In the genomic region with DNA sequence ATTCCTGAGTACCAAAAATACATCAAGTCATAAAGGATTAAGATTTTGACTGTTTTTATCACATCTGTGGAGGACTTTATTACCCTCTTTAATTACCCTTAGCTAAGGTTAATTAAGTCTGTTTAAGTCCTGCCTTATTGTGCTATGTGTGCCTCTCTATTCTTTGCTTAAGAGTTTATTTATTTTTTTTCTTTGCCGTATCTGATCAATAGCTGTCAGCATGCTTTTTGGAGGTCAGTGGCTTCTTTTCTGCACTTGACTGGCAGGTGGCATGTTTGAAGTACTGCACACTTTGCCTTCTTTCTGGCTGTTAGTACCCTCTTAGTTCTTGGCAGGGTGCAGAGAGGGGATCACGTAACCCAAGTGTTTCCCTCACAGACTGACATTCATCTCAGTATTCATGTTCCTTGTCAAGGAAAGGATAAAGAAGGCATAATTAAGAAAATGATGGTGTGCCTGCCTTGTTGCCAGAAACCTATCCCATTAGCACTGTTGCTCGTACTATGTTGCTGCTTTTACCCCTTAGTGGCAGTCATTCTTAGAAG, we compare ENCODE assay signal across 21 cellular contexts.
DNase-seq lines count a peak whose midpoint lies in the region; TF ChIP-seq lines count a peak whose summit lies in the region.
"Had no signal": no experiment of that assay in that cellular context is flagged by ENCODE, and none has a peak within 500 bp of the region (broad histone marks: within the 10 kb centered on the region; RNA-seq: fewer than 3 reads in every experiment).

No MANE protein-coding gene starts in this region.

- DNase-seq in NCI-H510A treated with DMSO at 0.1 percent for 48 hours (lab: John Stamatoyannopoulos, UW) (peak; percentile 40), NCI-H510A (lab: John Stamatoyannopoulos, UW) (no peak), NCI-H1436 treated with DMSO at 0.1 percent for 48 hours (lab: John Stamatoyannopoulos, UW) (peak; percentile 58), NCI-H446 (lab: John Stamatoyannopoulos, UW) (peak; percentile 19 to 79), sigmoid colon (no peak), transverse colon (no peak), epidermal melanocyte (ENCODE audit: insufficient read length, low spot score) (no peak)
- DNase-seq: activated CD4-positive, alpha-beta T cell treated with anti-CD3 and anti-CD28 coated beads, Interleukin-2, amount 50 U/mL, for 1 hour; activated naive CD4-positive, alpha-beta T cell treated with anti-CD3 and anti-CD28 coated beads for 36 hours; activated T-cell treated with anti-CD3 and anti-CD28 coated beads for 4 hours; CD4-positive, CD25-positive, alpha-beta regulatory T cell; cortex of kidney; IMR-90; mucosa of descending colon; occipital lobe; RPMI8226; stimulated activated CD4-positive, alpha-beta T cell treated with anti-CD3 and anti-CD28 coated beads, Interleukin-1b, Interleukin-23, amount 100 ng/mL, for 48 hours had no signal

- peak; percentile 26 for TF ChIP-seq RAD21 in neural cell (conservative IDR thresholded peaks at IDR 0.05)

- no peak for TF ChIP-seq POLR2A in sigmoid colon (IDR thresholded peaks at IDR 0.05)
- TF ChIP-seq POLR2A in transverse colon (IDR thresholded peaks at IDR 0.05), result no peak

- no peaks in the 10 kb centered on the region for H3K79me2 ChIP-seq in neural cell (replicated peaks; ENCODE audit: insufficient read depth, low read length)

- H3K36me3 ChIP-seq in neural cell (ENCODE audit: insufficient read depth, low read length) (no peaks in the 10 kb centered on the region), sigmoid colon (peaks cover 0 to 3% (median 0%) of the 10 kb centered on the region in 4 donors), transverse colon (peaks cover 0 to 16% (median 0%) of the 10 kb centered on the region in 4 donors)

- H3K9me3 ChIP-seq in neural cell (ENCODE audit: low read length) (no peaks in the 10 kb centered on the region), sigmoid colon (no peaks in the 10 kb centered on the region), transverse colon (no peaks in the 10 kb centered on the region)
- H3K9me3 ChIP-seq: A549, mucosa of descending colon, vagina had no signal

- no peak for TF ChIP-seq CTCF in neural cell (IDR thresholded peaks at IDR 0.05; ENCODE audit: poor library complexity, severe bottlenecking)
- no peak for TF ChIP-seq CTCF in sigmoid colon (IDR thresholded peaks at IDR 0.05)
- TF ChIP-seq CTCF in transverse colon (IDR thresholded peaks at IDR 0.05), result no peak

- TF ChIP-seq EP300 in neural cell (conservative IDR thresholded peaks at IDR 0.05; ENCODE audit: poor library complexity, severe bottlenecking), result peak; percentile 83
- TF ChIP-seq EP300 in sigmoid colon (IDR thresholded peaks at IDR 0.05), result no peak
- TF ChIP-seq EP300 in transverse colon (IDR thresholded peaks at IDR 0.05; ENCODE audit: low read depth), result no peak

- H3K27me3 ChIP-seq in neural cell (ENCODE audit: insufficient read depth, low read depth, low read length) (no peaks in the 10 kb centered on the region), sigmoid colon (no peaks in the 10 kb centered on the region), transverse colon (no peaks in the 10 kb centered on the region)
- H3K27me3 ChIP-seq: vagina had no signal

- peaks cover 0 to 6% (median 0%) of the 10 kb centered on the region in 4 donors for H3K4me1 ChIP-seq in sigmoid colon
- H3K4me1 ChIP-seq in transverse colon, result no peaks in the 10 kb centered on the region
- H3K4me1 ChIP-seq: A549, vagina had no signal

- H3K27ac ChIP-seq in neural cell (ENCODE audit: low read length), result peak overlapping the region; percentile 49
- no peak overlapping the region for H3K27ac ChIP-seq in sigmoid colon
- no peak overlapping the region for H3K27ac ChIP-seq in transverse colon
- H3K27ac ChIP-seq: A549, epithelial cell of prostate, vagina had no signal

- H3K4me2 ChIP-seq in neural cell (ENCODE audit: low read length), result peak overlapping the region; percentile 16
- H3K4me2 ChIP-seq: A549 had no signal

- H3K4me3 ChIP-seq in neural cell (ENCODE audit: low read length) (peak overlapping the region; percentile 23), sigmoid colon (no peak overlapping the region), transverse colon (no peak overlapping the region)
- H3K4me3 ChIP-seq: A549, mucosa of descending colon, vagina had no signal

- peaks cover 7% of the 10 kb centered on the region for H3F3A ChIP-seq in neural cell (ENCODE audit: insufficient read depth, low read length, poor library complexity, severe bottlenecking)

- WGBS in sigmoid colon, 2 donors, result 56 to 59% methylated on average over 3 of the region's 3 CpGs
- 62 to 92% methylated on average over 2 to 3 of the region's 3 CpGs for WGBS in transverse colon (ENCODE audit: low coverage in 1 of 2), 2 donors

- no peak overlapping the region for H2AFZ ChIP-seq in neural cell (ENCODE audit: low read depth, low read length)

- no peaks in the 10 kb centered on the region for H3K9me2 ChIP-seq in neural cell (ENCODE audit: insufficient read depth, low read length)

- intact Hi-C loops in sigmoid colon (cut with DNase I) (no loop called here), transverse colon (cut with DNase I; ENCODE audit: low total_unique reads) (no loop called here)

- H4K20me1 ChIP-seq in neural cell (ENCODE audit: insufficient read depth), result no peaks in the 10 kb centered on the region

- H3K9ac ChIP-seq in neural cell (ENCODE audit: low read length), result no peak overlapping the region

- in situ Hi-C loops in transverse colon (cut with MboI; ENCODE audit: low pct_ligation_motif_present in 1 of 4, low pct_unique_long_range_greater_than_20kb in 1 of 4, low sequenced_read_pairs in 3 of 4), result no loop called here

TF ChIP-seq in neural cell, 6 proteins besides CTCF, POLR2A, EP300 and RAD21:
- no peak for TF ChIP-seq EZH2 (IDR thresholded peaks at IDR 0.05; ENCODE audit: borderline replicate concordance, insufficient read depth, low read length, poor library complexity, severe bottlenecking)
- no peak for TF ChIP-seq TAF1 (IDR thresholded peaks at IDR 0.05; ENCODE audit: low read depth)
- TF ChIP-seq MXI1 (conservative IDR thresholded peaks at IDR 0.05; ENCODE audit: poor library complexity, severe bottlenecking), result no peak
- peak; percentile 26 for TF ChIP-seq SMC3 (conservative IDR thresholded peaks at IDR 0.05; ENCODE audit: poor library complexity)
- TF ChIP-seq POLR2AphosphoS5 (IDR thresholded peaks at IDR 0.05), result peak; percentile 89
- TF ChIP-seq, protein P1, sequence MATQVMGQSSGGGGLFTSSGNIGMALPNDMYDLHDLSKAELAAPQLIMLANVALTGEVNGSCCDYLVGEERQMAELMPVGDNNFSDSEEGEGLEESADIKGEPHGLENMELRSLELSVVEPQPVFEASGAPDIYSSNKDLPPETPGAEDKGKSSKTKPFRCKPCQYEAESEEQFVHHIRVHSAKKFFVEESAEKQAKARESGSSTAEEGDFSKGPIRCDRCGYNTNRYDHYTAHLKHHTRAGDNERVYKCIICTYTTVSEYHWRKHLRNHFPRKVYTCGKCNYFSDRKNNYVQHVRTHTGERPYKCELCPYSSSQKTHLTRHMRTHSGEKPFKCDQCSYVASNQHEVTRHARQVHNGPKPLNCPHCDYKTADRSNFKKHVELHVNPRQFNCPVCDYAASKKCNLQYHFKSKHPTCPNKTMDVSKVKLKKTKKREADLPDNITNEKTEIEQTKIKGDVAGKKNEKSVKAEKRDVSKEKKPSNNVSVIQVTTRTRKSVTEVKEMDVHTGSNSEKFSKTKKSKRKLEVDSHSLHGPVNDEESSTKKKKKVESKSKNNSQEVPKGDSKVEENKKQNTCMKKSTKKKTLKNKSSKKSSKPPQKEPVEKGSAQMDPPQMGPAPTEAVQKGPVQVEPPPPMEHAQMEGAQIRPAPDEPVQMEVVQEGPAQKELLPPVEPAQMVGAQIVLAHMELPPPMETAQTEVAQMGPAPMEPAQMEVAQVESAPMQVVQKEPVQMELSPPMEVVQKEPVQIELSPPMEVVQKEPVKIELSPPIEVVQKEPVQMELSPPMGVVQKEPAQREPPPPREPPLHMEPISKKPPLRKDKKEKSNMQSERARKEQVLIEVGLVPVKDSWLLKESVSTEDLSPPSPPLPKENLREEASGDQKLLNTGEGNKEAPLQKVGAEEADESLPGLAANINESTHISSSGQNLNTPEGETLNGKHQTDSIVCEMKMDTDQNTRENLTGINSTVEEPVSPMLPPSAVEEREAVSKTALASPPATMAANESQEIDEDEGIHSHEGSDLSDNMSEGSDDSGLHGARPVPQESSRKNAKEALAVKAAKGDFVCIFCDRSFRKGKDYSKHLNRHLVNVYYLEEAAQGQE (IDR thresholded peaks at IDR 0.05; ENCODE audit: borderline replicate concordance), result peak; percentile 59

Comparison
In these comparisons a context has a peak if more than half of its experiments do, and no peak if none do; other contexts are left out.
1. DNase-seq: peak in NCI-H510A treated with DMSO at 0.1 percent for 48 hours (single experiment), NCI-H1436 treated with DMSO at 0.1 percent for 48 hours (single experiment) and NCI-H446 (2 of 2); none in NCI-H510A (single experiment), sigmoid colon (single experiment), transverse colon (single experiment) and epidermal melanocyte (single experiment).